ENCODE assay signal across 1 cellular context in genomic region chr6:35920793-35921732, GRCh38.
TF ChIP-seq lines count a peak whose summit lies in the region.

Gene SRPK1 (minus strand): TSS chr6:35921098. CDS start chr6:35921056, 42 bp downstream.

TF ChIP-seq in H1, 55 proteins besides CTCF, POLR2A, EP300 and RAD21 (continued from another document):
- TF ChIP-seq JUND (IDR thresholded peaks at IDR 0.05; ENCODE audit: low read length) (no peak), SP2 (IDR thresholded peaks at IDR 0.05; ENCODE audit: low read length) (no peak), NRF1 (IDR thresholded peaks at IDR 0.05; ENCODE audit: low read depth, low read length) (peak; percentile 71), EZH2 (IDR thresholded peaks at IDR 0.05; ENCODE audit: low read depth, low read length, severe bottlenecking) (no peak), SIN3A (conservative IDR thresholded peaks at IDR 0.05 in 1 of 2, IDR thresholded peaks at IDR 0.05 in 1 of 2; ENCODE audit: low read depth in 1 of 2, low read length in 2 of 2) (no peak), RFX5 (IDR thresholded peaks at IDR 0.05; ENCODE audit: borderline replicate concordance, low read depth, low read length) (no peak), RNF2 (IDR thresholded peaks at IDR 0.05; ENCODE audit: borderline replicate concordance, low read depth, low read length, missing control alignments, poor library complexity, severe bottlenecking) (no peak), KDM1A (IDR thresholded peaks at IDR 0.05; ENCODE audit: borderline replicate concordance, low read length) (peak; percentile 98), HDAC2 (IDR thresholded peaks at IDR 0.05; ENCODE audit: borderline replicate concordance in 1 of 2, low read depth in 2 of 2, low read length in 2 of 2) (peak; percentile 6 to 97; a peak in 1 of 4 replicates), BCL11A (IDR thresholded peaks at IDR 0.05; ENCODE audit: low read depth in 2 of 2, low read length in 2 of 2) (no peak), CBX5 (IDR thresholded peaks at IDR 0.05; ENCODE audit: low read depth, low read length) (no peak), SAP30 (IDR thresholded peaks at IDR 0.05; ENCODE audit: insufficient read depth, insufficient replicate concordance, low read length) (no peak), ASH2L (IDR thresholded peaks at IDR 0.05; ENCODE audit: low read length) (peak; percentile 55), TEAD4 (IDR thresholded peaks at IDR 0.05; ENCODE audit: low read depth, low read length) (no peak), BRCA1 (IDR thresholded peaks at IDR 0.05; ENCODE audit: low read depth, low read length) (no peak), MAX (IDR thresholded peaks at IDR 0.05) (peak; percentile 87), CREB1 (IDR thresholded peaks at IDR 0.05) (no peak), POU5F1 (IDR thresholded peaks at IDR 0.05; ENCODE audit: low read depth, low read length) (no peak), GABPA (IDR thresholded peaks at IDR 0.05; ENCODE audit: borderline replicate concordance, insufficient read depth, low read length) (no peak), KDM5A (IDR thresholded peaks at IDR 0.05; ENCODE audit: low read length) (no peak), CHD1 (IDR thresholded peaks at IDR 0.05; ENCODE audit: low read depth, low read length) (no peak), HDAC6 (IDR thresholded peaks at IDR 0.05; ENCODE audit: low read depth, low read length) (no peak), SP1 (IDR thresholded peaks at IDR 0.05; ENCODE audit: low read depth, low read length) (0 out of 2 replicates have a peak, but pooled peaks have one; percentile 22), SRF (IDR thresholded peaks at IDR 0.05; ENCODE audit: low read depth, low read length) (no peak), CTBP2 (IDR thresholded peaks at IDR 0.05; ENCODE audit: borderline replicate concordance, insufficient read depth, insufficient read length, low read length) (no peak), GTF2F1 (IDR thresholded peaks at IDR 0.05; ENCODE audit: borderline replicate concordance, low read depth, low read length) (no peak), PHF8 (conservative IDR thresholded peaks at IDR 0.05; ENCODE audit: low read depth, low read length) (peak; percentile 84), SIX5 (IDR thresholded peaks at IDR 0.05; ENCODE audit: low read depth, low read length) (no peak), CBX8 (IDR thresholded peaks at IDR 0.05; ENCODE audit: borderline replicate concordance, low read depth, low read length) (no peak), TBP (IDR thresholded peaks at IDR 0.05; ENCODE audit: low read depth, low read length) (peak; percentile 63; the same call in 1 of the 2 replicates), KDM4A (IDR thresholded peaks at IDR 0.05; ENCODE audit: low read depth, low read length, severe bottlenecking) (peak; percentile 77), SP4 (IDR thresholded peaks at IDR 0.05; ENCODE audit: low read length) (no peak), TAF1 (IDR thresholded peaks at IDR 0.05; ENCODE audit: low read depth, low read length) (peak; percentile 88), CHD2 (IDR thresholded peaks at IDR 0.05; ENCODE audit: low read length) (peak; percentile 40; the same call in 1 of the 2 replicates), ZNF274 (IDR thresholded peaks at IDR 0.05; ENCODE audit: borderline replicate concordance, extremely low read depth, low read length) (no peak), JUN (IDR thresholded peaks at IDR 0.05; ENCODE audit: low read depth, low read length) (no peak), RBBP5 (IDR thresholded peaks at IDR 0.05; ENCODE audit: borderline replicate concordance, low read depth, low read length) (peak; percentile 65), TCF12 (IDR thresholded peaks at IDR 0.05; ENCODE audit: low read depth, low read length) (no peak), POLR2AphosphoS5 (IDR thresholded peaks at IDR 0.05; ENCODE audit: low read depth, low read length) (peak; percentile 91), MAFK (IDR thresholded peaks at IDR 0.05; ENCODE audit: low read depth, low read length) (no peak; the same call in 1 of the 2 replicates), RXRA (IDR thresholded peaks at IDR 0.05; ENCODE audit: insufficient read depth, low read depth, low read length) (no peak), SIRT6 (IDR thresholded peaks at IDR 0.05; ENCODE audit: low read length) (no peak), ATF2 (IDR thresholded peaks at IDR 0.05; ENCODE audit: low read length) (no peak), NANOG (IDR thresholded peaks at IDR 0.05; ENCODE audit: insufficient read depth, low read depth, low read length, poor library complexity, severe bottlenecking) (no peak), YY1 (IDR thresholded peaks at IDR 0.05; ENCODE audit: low read depth, low read length) (peak; percentile 77), EGR1 (IDR thresholded peaks at IDR 0.05; ENCODE audit: borderline replicate concordance, low read depth, low read length) (peak; percentile 56; the same call in 1 of the 2 replicates)
- TF ChIP-seq, protein P1, sequence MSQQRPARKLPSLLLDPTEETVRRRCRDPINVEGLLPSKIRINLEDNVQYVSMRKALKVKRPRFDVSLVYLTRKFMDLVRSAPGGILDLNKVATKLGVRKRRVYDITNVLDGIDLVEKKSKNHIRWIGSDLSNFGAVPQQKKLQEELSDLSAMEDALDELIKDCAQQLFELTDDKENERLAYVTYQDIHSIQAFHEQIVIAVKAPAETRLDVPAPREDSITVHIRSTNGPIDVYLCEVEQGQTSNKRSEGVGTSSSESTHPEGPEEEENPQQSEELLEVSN (IDR thresholded peaks at IDR 0.05): peak; percentile 86
- TF ChIP-seq, protein P2, sequence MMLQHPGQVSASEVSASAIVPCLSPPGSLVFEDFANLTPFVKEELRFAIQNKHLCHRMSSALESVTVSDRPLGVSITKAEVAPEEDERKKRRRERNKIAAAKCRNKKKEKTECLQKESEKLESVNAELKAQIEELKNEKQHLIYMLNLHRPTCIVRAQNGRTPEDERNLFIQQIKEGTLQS (IDR thresholded peaks at IDR 0.05; ENCODE audit: insufficient read depth, low read depth, low read length): no peak
- TF ChIP-seq, protein P3, sequence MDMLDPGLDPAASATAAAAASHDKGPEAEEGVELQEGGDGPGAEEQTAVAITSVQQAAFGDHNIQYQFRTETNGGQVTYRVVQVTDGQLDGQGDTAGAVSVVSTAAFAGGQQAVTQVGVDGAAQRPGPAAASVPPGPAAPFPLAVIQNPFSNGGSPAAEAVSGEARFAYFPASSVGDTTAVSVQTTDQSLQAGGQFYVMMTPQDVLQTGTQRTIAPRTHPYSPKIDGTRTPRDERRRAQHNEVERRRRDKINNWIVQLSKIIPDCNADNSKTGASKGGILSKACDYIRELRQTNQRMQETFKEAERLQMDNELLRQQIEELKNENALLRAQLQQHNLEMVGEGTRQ (IDR thresholded peaks at IDR 0.05; ENCODE audit: low read length): no peak
- TF ChIP-seq, protein P4, sequence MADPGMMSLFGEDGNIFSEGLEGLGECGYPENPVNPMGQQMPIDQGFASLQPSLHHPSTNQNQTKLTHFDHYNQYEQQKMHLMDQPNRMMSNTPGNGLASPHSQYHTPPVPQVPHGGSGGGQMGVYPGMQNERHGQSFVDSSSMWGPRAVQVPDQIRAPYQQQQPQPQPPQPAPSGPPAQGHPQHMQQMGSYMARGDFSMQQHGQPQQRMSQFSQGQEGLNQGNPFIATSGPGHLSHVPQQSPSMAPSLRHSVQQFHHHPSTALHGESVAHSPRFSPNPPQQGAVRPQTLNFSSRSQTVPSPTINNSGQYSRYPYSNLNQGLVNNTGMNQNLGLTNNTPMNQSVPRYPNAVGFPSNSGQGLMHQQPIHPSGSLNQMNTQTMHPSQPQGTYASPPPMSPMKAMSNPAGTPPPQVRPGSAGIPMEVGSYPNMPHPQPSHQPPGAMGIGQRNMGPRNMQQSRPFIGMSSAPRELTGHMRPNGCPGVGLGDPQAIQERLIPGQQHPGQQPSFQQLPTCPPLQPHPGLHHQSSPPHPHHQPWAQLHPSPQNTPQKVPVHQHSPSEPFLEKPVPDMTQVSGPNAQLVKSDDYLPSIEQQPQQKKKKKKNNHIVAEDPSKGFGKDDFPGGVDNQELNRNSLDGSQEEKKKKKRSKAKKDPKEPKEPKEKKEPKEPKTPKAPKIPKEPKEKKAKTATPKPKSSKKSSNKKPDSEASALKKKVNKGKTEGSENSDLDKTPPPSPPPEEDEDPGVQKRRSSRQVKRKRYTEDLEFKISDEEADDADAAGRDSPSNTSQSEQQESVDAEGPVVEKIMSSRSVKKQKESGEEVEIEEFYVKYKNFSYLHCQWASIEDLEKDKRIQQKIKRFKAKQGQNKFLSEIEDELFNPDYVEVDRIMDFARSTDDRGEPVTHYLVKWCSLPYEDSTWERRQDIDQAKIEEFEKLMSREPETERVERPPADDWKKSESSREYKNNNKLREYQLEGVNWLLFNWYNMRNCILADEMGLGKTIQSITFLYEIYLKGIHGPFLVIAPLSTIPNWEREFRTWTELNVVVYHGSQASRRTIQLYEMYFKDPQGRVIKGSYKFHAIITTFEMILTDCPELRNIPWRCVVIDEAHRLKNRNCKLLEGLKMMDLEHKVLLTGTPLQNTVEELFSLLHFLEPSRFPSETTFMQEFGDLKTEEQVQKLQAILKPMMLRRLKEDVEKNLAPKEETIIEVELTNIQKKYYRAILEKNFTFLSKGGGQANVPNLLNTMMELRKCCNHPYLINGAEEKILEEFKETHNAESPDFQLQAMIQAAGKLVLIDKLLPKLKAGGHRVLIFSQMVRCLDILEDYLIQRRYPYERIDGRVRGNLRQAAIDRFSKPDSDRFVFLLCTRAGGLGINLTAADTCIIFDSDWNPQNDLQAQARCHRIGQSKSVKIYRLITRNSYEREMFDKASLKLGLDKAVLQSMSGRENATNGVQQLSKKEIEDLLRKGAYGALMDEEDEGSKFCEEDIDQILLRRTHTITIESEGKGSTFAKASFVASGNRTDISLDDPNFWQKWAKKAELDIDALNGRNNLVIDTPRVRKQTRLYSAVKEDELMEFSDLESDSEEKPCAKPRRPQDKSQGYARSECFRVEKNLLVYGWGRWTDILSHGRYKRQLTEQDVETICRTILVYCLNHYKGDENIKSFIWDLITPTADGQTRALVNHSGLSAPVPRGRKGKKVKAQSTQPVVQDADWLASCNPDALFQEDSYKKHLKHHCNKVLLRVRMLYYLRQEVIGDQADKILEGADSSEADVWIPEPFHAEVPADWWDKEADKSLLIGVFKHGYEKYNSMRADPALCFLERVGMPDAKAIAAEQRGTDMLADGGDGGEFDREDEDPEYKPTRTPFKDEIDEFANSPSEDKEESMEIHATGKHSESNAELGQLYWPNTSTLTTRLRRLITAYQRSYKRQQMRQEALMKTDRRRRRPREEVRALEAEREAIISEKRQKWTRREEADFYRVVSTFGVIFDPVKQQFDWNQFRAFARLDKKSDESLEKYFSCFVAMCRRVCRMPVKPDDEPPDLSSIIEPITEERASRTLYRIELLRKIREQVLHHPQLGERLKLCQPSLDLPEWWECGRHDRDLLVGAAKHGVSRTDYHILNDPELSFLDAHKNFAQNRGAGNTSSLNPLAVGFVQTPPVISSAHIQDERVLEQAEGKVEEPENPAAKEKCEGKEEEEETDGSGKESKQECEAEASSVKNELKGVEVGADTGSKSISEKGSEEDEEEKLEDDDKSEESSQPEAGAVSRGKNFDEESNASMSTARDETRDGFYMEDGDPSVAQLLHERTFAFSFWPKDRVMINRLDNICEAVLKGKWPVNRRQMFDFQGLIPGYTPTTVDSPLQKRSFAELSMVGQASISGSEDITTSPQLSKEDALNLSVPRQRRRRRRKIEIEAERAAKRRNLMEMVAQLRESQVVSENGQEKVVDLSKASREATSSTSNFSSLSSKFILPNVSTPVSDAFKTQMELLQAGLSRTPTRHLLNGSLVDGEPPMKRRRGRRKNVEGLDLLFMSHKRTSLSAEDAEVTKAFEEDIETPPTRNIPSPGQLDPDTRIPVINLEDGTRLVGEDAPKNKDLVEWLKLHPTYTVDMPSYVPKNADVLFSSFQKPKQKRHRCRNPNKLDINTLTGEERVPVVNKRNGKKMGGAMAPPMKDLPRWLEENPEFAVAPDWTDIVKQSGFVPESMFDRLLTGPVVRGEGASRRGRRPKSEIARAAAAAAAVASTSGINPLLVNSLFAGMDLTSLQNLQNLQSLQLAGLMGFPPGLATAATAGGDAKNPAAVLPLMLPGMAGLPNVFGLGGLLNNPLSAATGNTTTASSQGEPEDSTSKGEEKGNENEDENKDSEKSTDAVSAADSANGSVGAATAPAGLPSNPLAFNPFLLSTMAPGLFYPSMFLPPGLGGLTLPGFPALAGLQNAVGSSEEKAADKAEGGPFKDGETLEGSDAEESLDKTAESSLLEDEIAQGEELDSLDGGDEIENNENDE (IDR thresholded peaks at IDR 0.05; ENCODE audit: insufficient replicate concordance, low read length): no peak
